ENCODE assay signal across 17 cellular contexts in the genomic region with DNA sequence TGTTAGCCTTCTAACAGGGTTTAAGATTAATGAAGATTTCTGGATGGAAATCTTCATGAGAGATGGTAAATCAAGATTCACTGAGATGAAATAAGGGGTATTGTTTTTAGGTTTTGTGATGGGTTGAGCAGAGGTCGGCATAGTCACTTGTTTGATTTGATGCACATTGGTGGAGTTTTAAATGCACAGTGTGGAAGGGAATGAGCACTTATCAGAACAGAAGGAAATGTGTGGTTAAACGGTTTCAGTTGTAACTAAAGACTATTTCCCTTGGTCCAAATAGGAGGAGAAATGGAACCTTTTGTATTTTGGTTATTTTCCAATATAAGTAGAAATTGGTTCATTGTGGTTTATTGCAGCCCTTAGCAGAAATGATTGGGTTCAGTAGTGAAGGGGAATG. TPM values are rescaled to one million over a fixed set of nuclear protein-coding genes. Genes with fewer than 3 reads are reported as not detected.
DNase-seq lines count a peak whose midpoint lies in the region; ATAC-seq and TF ChIP-seq lines count a peak whose summit lies in the region.
"Had no signal": no experiment of that assay in that cellular context is flagged by ENCODE, and none has a peak within 500 bp of the region (broad histone marks: within the 10 kb centered on the region; RNA-seq: fewer than 3 reads in every experiment).

No MANE protein-coding gene starts in this region.

- peak overlapping the region; percentile 59 for H3K4me2 ChIP-seq in Loucy (ENCODE audit: low read depth, low read length, poor library complexity, severe bottlenecking)

- H3K4me3 ChIP-seq in Loucy (ENCODE audit: low read length, poor library complexity, severe bottlenecking) (peak overlapping the region; percentile 57), coronary artery (no peak overlapping the region), BE2C (ENCODE audit: low read depth, low read length) (no peak overlapping the region)
- H3K4me3 ChIP-seq: colonic mucosa, lung had no signal

- H3K4me1 ChIP-seq in Loucy (ENCODE audit: insufficient read depth, low read length, poor library complexity, severe bottlenecking), result peaks cover 34% of the 10 kb centered on the region
- H3K4me1 ChIP-seq in BE2C, result no peaks in the 10 kb centered on the region
- H3K4me1 ChIP-seq: colonic mucosa, parathyroid adenoma had no signal

- H4K20me1 ChIP-seq in Loucy (ENCODE audit: insufficient read depth, low read length, poor library complexity, severe bottlenecking), result peaks cover 3% of the 10 kb centered on the region

- no peak for TF ChIP-seq CTCF in natural killer cell (IDR thresholded peaks at IDR 0.05)
- TF ChIP-seq CTCF in Loucy (conservative IDR thresholded peaks at IDR 0.05; ENCODE audit: low read length), result no peak
- no peak for TF ChIP-seq CTCF in coronary artery (IDR thresholded peaks at IDR 0.05)
- TF ChIP-seq CTCF in BE2C (IDR thresholded peaks at IDR 0.05; ENCODE audit: low read depth, low read length), result no peak

- DNase-seq in natural killer cell treated with Interleukin-12 subunit alpha and Interleukin-12 subunit beta and Interleukin-15 and Interleukin-18, amount 100 ng/mL, for 72 hours (ENCODE audit: low spot score), result no peak
- DNase-seq in natural killer cell (no peak), SIG-M5 (lab: John Stamatoyannopoulos, UW) (no peak), coronary artery (ENCODE audit: low spot score) (no peak), BE2C (no peak)
- DNase-seq in activated T-helper 1 cell treated with anti-CD3 and anti-CD28 coated beads, Interleukin-12 subunit alpha, Interleukin-12 subunit beta, Interleukin-2, Interleukin-4 antibody, amounts not matched to agents 30 ng/mL and 10 ng/mL and 1 ng/mL, durations not matched to agents 14 hours and 24 hours and 36 hours (ENCODE audit: low spot score), result no peak
- DNase-seq: Calu3, colonic mucosa, NCI-H1694 treated with DMSO at 0.1 percent for 48 hours, NCI-H2227 treated with DMSO at 0.1 percent for 48 hours had no signal

- H3K9me3 ChIP-seq in Loucy (ENCODE audit: insufficient read depth, low read depth, low read length), result no peaks in the 10 kb centered on the region
- no peaks in the 10 kb centered on the region for H3K9me3 ChIP-seq in BE2C
- H3K9me3 ChIP-seq: colonic mucosa had no signal

- H3K27ac Mint-ChIP-seq in natural killer cell treated with Interleukin-12 subunit alpha and Interleukin-12 subunit beta and Interleukin-15 and Interleukin-18, amount 100 ng/mL, for 72 hours, result peak overlapping the region in 1 of 2 donors; percentile 25
- peak overlapping the region in 1 of 2 donors; percentile 21 for H3K27ac Mint-ChIP-seq in natural killer cell
- H3K27ac Mint-ChIP-seq in activated T-helper 1 cell treated with anti-CD3 and anti-CD28 coated beads, Interleukin-12 subunit alpha, Interleukin-12 subunit beta, Interleukin-2, Interleukin-4 antibody, amounts not matched to agents 30 ng/mL and 10 ng/mL and 1 ng/mL, durations not matched to agents 14 hours and 24 hours and 36 hours, result peak overlapping the region; percentile 67

- no peak overlapping the region for H2AFZ ChIP-seq in Loucy (ENCODE audit: low read length)
- H2AFZ ChIP-seq: parathyroid adenoma had no signal

- H3F3A ChIP-seq in Loucy (ENCODE audit: low read depth), result peaks cover 4% of the 10 kb centered on the region; the same call in 1 of the 2 replicates

- H3K27ac ChIP-seq in coronary artery, result no peak overlapping the region
- H3K27ac ChIP-seq: colonic mucosa, parathyroid adenoma, VCaP had no signal

- H3K4me3 Mint-ChIP-seq in natural killer cell treated with Interleukin-12 subunit alpha and Interleukin-12 subunit beta and Interleukin-15 and Interleukin-18, amount 100 ng/mL, for 72 hours, result peak overlapping the region; percentile 12
- H3K4me3 Mint-ChIP-seq in natural killer cell, result no peak overlapping the region
- peak overlapping the region; percentile 8 for H3K4me3 Mint-ChIP-seq in activated T-helper 1 cell treated with anti-CD3 and anti-CD28 coated beads, Interleukin-12 subunit alpha, Interleukin-12 subunit beta, Interleukin-2, Interleukin-4 antibody, amounts not matched to agents 30 ng/mL and 10 ng/mL and 1 ng/mL, durations not matched to agents 14 hours and 24 hours and 36 hours
- H3K4me3 Mint-ChIP-seq: brain had no signal

- intact Hi-C loops in natural killer cell (cut with micrococcal nuclease), result no loop called here
- intact Hi-C loops in activated T-helper 1 cell treated with anti-CD3 and anti-CD28 coated beads, Interleukin-12 subunit alpha, Interleukin-12 subunit beta, Interleukin-2, Interleukin-4 antibody, amounts not matched to agents 30 ng/mL and 10 ng/mL and 1 ng/mL, durations not matched to agents 14 hours and 24 hours and 36 hours (cut with micrococcal nuclease), result loop anchor here (1.0 kb wide), 1 partner anchor 8 kb away; no protein-coding TSS in a partner anchor

- peak overlapping the region; percentile 65 for H3K9ac ChIP-seq in Loucy (ENCODE audit: low read depth, low read length, poor library complexity, severe bottlenecking)
- H3K9ac ChIP-seq: parathyroid adenoma had no signal

- ATAC-seq in natural killer cell treated with Interleukin-12 subunit alpha and Interleukin-12 subunit beta and Interleukin-15 and Interleukin-18, amount 100 ng/mL, for 72 hours, result no peak
- ATAC-seq in natural killer cell (no peak), GM21423 (IDR thresholded peaks at IDR 0.05; ENCODE audit: unreplicated experiment) (no peak)
- ATAC-seq: sciatic nerve had no signal

- H3K36me3 Mint-ChIP-seq in natural killer cell treated with Interleukin-12 subunit alpha and Interleukin-12 subunit beta and Interleukin-15 and Interleukin-18, amount 100 ng/mL, for 72 hours, result no peaks in the 10 kb centered on the region
- H3K36me3 Mint-ChIP-seq in natural killer cell, result no peaks in the 10 kb centered on the region
- peaks cover 31% of the 10 kb centered on the region for H3K36me3 Mint-ChIP-seq in activated T-helper 1 cell treated with anti-CD3 and anti-CD28 coated beads, Interleukin-12 subunit alpha, Interleukin-12 subunit beta, Interleukin-2, Interleukin-4 antibody, amounts not matched to agents 30 ng/mL and 10 ng/mL and 1 ng/mL, durations not matched to agents 14 hours and 24 hours and 36 hours (ENCODE audit: low read depth)

- H3K36me3 ChIP-seq in Loucy (ENCODE audit: insufficient read depth, low read length) (peaks cover 25% of the 10 kb centered on the region), BE2C (peaks cover 15% of the 10 kb centered on the region)
- H3K36me3 ChIP-seq: colonic mucosa had no signal

- H3K9me2 ChIP-seq in Loucy (replicated peaks; ENCODE audit: low read depth, low read length), result no peaks in the 10 kb centered on the region

- H3K4me1 Mint-ChIP-seq in natural killer cell treated with Interleukin-12 subunit alpha and Interleukin-12 subunit beta and Interleukin-15 and Interleukin-18, amount 100 ng/mL, for 72 hours (ENCODE audit: low read depth in 2 of 2), result peaks cover 6 to 14% of the 10 kb centered on the region in 2 donors
- peaks cover 13 to 15% of the 10 kb centered on the region in 2 donors for H3K4me1 Mint-ChIP-seq in natural killer cell
- H3K4me1 Mint-ChIP-seq in activated T-helper 1 cell treated with anti-CD3 and anti-CD28 coated beads, Interleukin-12 subunit alpha, Interleukin-12 subunit beta, Interleukin-2, Interleukin-4 antibody, amounts not matched to agents 30 ng/mL and 10 ng/mL and 1 ng/mL, durations not matched to agents 14 hours and 24 hours and 36 hours (ENCODE audit: low read depth), result peaks cover 12% of the 10 kb centered on the region
- H3K4me1 Mint-ChIP-seq: brain had no signal

- H3K27me3 ChIP-seq in Loucy (ENCODE audit: insufficient read depth, low read length, poor library complexity, severe bottlenecking) (no peaks in the 10 kb centered on the region), BE2C (no peaks in the 10 kb centered on the region)
- H3K27me3 ChIP-seq: colonic mucosa had no signal

- H3K79me2 ChIP-seq in Loucy (ENCODE audit: insufficient read depth, low read length), result peaks cover 97% of the 10 kb centered on the region

- H3K27me3 Mint-ChIP-seq in natural killer cell treated with Interleukin-12 subunit alpha and Interleukin-12 subunit beta and Interleukin-15 and Interleukin-18, amount 100 ng/mL, for 72 hours, result no peaks in the 10 kb centered on the region
- H3K27me3 Mint-ChIP-seq in natural killer cell (ENCODE audit: low read depth in 2 of 2), result no peaks in the 10 kb centered on the region
- H3K27me3 Mint-ChIP-seq in activated T-helper 1 cell treated with anti-CD3 and anti-CD28 coated beads, Interleukin-12 subunit alpha, Interleukin-12 subunit beta, Interleukin-2, Interleukin-4 antibody, amounts not matched to agents 30 ng/mL and 10 ng/mL and 1 ng/mL, durations not matched to agents 14 hours and 24 hours and 36 hours (ENCODE audit: insufficient read depth), result no peaks in the 10 kb centered on the region
- H3K27me3 Mint-ChIP-seq: brain had no signal

- H3K9me3 Mint-ChIP-seq in natural killer cell treated with Interleukin-12 subunit alpha and Interleukin-12 subunit beta and Interleukin-15 and Interleukin-18, amount 100 ng/mL, for 72 hours, result no peaks in the 10 kb centered on the region
- no peaks in the 10 kb centered on the region for H3K9me3 Mint-ChIP-seq in natural killer cell
- H3K9me3 Mint-ChIP-seq in activated T-helper 1 cell treated with anti-CD3 and anti-CD28 coated beads, Interleukin-12 subunit alpha, Interleukin-12 subunit beta, Interleukin-2, Interleukin-4 antibody, amounts not matched to agents 30 ng/mL and 10 ng/mL and 1 ng/mL, durations not matched to agents 14 hours and 24 hours and 36 hours, result no peaks in the 10 kb centered on the region
- H3K9me3 Mint-ChIP-seq: brain had no signal

RNA-seq across cellular contexts. Expression of a gene that starts 34.1 kb away (rescaled TPM):
- 100 to 1,000 TPM; 128 to 161 TPM for total RNA-seq in natural killer cell treated with Interleukin-12 subunit alpha and Interleukin-12 subunit beta and Interleukin-15 and Interleukin-18, amount 100 ng/mL, for 72 hours
- 100 to 1,000 TPM in 1 of 3 donors, 10 to 100 TPM in 2; 96.1 to 102 (median 97.2) TPM for total RNA-seq in natural killer cell
- 171 and 175 TPM in 2 replicates for total RNA-seq in activated T-helper 1 cell treated with anti-CD3 and anti-CD28 coated beads, Interleukin-12 subunit alpha, Interleukin-12 subunit beta, Interleukin-2, Interleukin-4 antibody, amounts not matched to agents 30 ng/mL and 10 ng/mL and 1 ng/mL, durations not matched to agents 14 hours and 24 hours and 36 hours
- polyA plus RNA-seq in BE2C (2012; ENCODE audit: insufficient read depth, insufficient read length, low read depth), result 51.0 TPM

RNA-seq across cellular contexts. Expression of a gene that starts 46.7 kb away (rescaled TPM):
- 10 to 100 TPM; 14.3 to 26.7 TPM for total RNA-seq in natural killer cell treated with Interleukin-12 subunit alpha and Interleukin-12 subunit beta and Interleukin-15 and Interleukin-18, amount 100 ng/mL, for 72 hours
- total RNA-seq in natural killer cell, result 10 to 100 TPM; 17.0 to 22.4 (median 22.0) TPM
- total RNA-seq in activated T-helper 1 cell treated with anti-CD3 and anti-CD28 coated beads, Interleukin-12 subunit alpha, Interleukin-12 subunit beta, Interleukin-2, Interleukin-4 antibody, amounts not matched to agents 30 ng/mL and 10 ng/mL and 1 ng/mL, durations not matched to agents 14 hours and 24 hours and 36 hours, result 20.5 and 20.6 TPM in 2 replicates
- 34.2 TPM for polyA plus RNA-seq in BE2C (2012; ENCODE audit: insufficient read depth, insufficient read length, low read depth)
